Comparison of ENCODE assay signal across 27 cellular contexts in genomic region chr22:19615867-19616581, GRCh38.
"Had no signal": no experiment of that assay in that cellular context is flagged by ENCODE, and none has a peak within 500 bp of the region (broad histone marks: within the 10 kb centered on the region; RNA-seq: fewer than 3 reads in every experiment).

No MANE protein-coding gene starts in this region.

- H3K4me3 Mint-ChIP-seq: naive thymus-derived CD8-positive, alpha-beta T cell; nephron progenitor cell; stimulated activated effector memory CD8-positive, alpha-beta T cell treated with anti-CD3 and anti-CD28 coated beads, Interleukin-12 subunit alpha, Interleukin-12 subunit beta, amount 100 ng/mL, for 72 hours; type B pancreatic cell had no signal

- DNase-seq: dorsolateral prefrontal cortex; effector CD4-positive, alpha-beta T cell; foreskin fibroblast; gastrocnemius medialis; head of caudate nucleus; kidney glomerular epithelial cell; left ventricle myocardium superior; lower lobe of right lung; naive thymus-derived CD8-positive, alpha-beta T cell; nephron progenitor cell; occipital lobe; ovary; psoas muscle; right cardiac atrium; sigmoid colon; stimulated activated CD4-positive, alpha-beta T cell treated with anti-CD3 and anti-CD28 coated beads, Interleukin-2, amount 100 ng/mL, for 24 hours; stimulated activated CD4-positive, alpha-beta T cell treated with anti-CD3 and anti-CD28 coated beads, Interleukin-4, amount 100 ng/mL, for 24 hours; stimulated activated naive CD8-positive, alpha-beta T cell treated with anti-CD3 and anti-CD28 coated beads, Interleukin-15, Interleukin-2, amounts not matched to agents 100 U/mL and 50 U/mL, for 24 hours; substantia nigra; testis; tibial artery had no signal

- H3K4me3 ChIP-seq: dorsolateral prefrontal cortex, gastrocnemius medialis, lower lobe of right lung, ovary, psoas muscle, sigmoid colon, testis, tibial artery had no signal

- FAIRE-seq: colon, islet of Langerhans had no signal

- H3K27ac ChIP-seq: dorsolateral prefrontal cortex, epithelial cell of prostate, gastrocnemius medialis, lower lobe of right lung, ovary, psoas muscle, sigmoid colon, testis, tibial artery had no signal

- H3K36me3 Mint-ChIP-seq: naive thymus-derived CD8-positive, alpha-beta T cell; stimulated activated effector memory CD8-positive, alpha-beta T cell treated with anti-CD3 and anti-CD28 coated beads, Interleukin-12 subunit alpha, Interleukin-12 subunit beta, amount 100 ng/mL, for 72 hours; type B pancreatic cell had no signal

- H3K4me1 ChIP-seq: gastrocnemius medialis, psoas muscle, sigmoid colon, tibial artery had no signal

- H3K9me3 Mint-ChIP-seq: naive thymus-derived CD8-positive, alpha-beta T cell; nephron progenitor cell; stimulated activated effector memory CD8-positive, alpha-beta T cell treated with anti-CD3 and anti-CD28 coated beads, Interleukin-12 subunit alpha, Interleukin-12 subunit beta, amount 100 ng/mL, for 72 hours; type B pancreatic cell had no signal

- H3K9me3 ChIP-seq: gastrocnemius medialis, lower lobe of right lung, ovary, psoas muscle, sigmoid colon, testis, tibial artery had no signal

- H3K36me3 ChIP-seq: gastrocnemius medialis, lower lobe of right lung, ovary, sigmoid colon, tibial artery had no signal

- H3K27me3 ChIP-seq: ovary, testis had no signal

- H3K27me3 Mint-ChIP-seq: naive thymus-derived CD8-positive, alpha-beta T cell had no signal

- H3K27ac Mint-ChIP-seq: stimulated activated effector memory CD8-positive, alpha-beta T cell treated with anti-CD3 and anti-CD28 coated beads, Interleukin-12 subunit alpha, Interleukin-12 subunit beta, amount 100 ng/mL, for 72 hours had no signal

- ATAC-seq: esophagus mucosa; gastrocnemius medialis; left ventricle myocardium superior; lower lobe of right lung; naive thymus-derived CD8-positive, alpha-beta T cell; psoas muscle; right cardiac atrium; stimulated activated effector memory CD8-positive, alpha-beta T cell treated with anti-CD3 and anti-CD28 coated beads, Interleukin-12 subunit alpha, Interleukin-12 subunit beta, amount 100 ng/mL, for 72 hours; stimulated activated naive CD8-positive, alpha-beta T cell treated with anti-CD3 and anti-CD28 coated beads, Interleukin-15, Interleukin-2, amounts not matched to agents 100 U/mL and 50 U/mL, for 24 hours had no signal
